Comparison of ENCODE assay signal across 8 cellular contexts in genomic region chr16:15857779-15858560, GRCh38. TPM values are rescaled to one million over a fixed set of nuclear protein-coding genes. Genes with fewer than 3 reads are reported as not detected.
A peak's percentile ranks its signal among the peaks of the same experiment; 100 is the strongest.
DNase-seq lines count a peak whose midpoint lies in the region; ATAC-seq and TF ChIP-seq lines count a peak whose summit lies in the region.

No MANE protein-coding gene starts in this region.

- no peak overlapping the region for H3K9ac ChIP-seq in endodermal cell (ENCODE audit: extremely low read depth, low read length, poor library complexity, severe bottlenecking)
- H3K9ac ChIP-seq in mucosa of rectum (ENCODE audit: low read depth in 1 of 2, low read length in 2 of 2): peak overlapping the region in 1 of 2 donors; percentile 1

- TF ChIP-seq CTCF in AG09309 (IDR thresholded peaks at IDR 0.05; ENCODE audit: control insufficient read depth, insufficient read depth, low read depth, low read length, missing control alignments) (no peak), endodermal cell (conservative IDR thresholded peaks at IDR 0.05) (no peak)

- ATAC-seq in GM21423 (IDR thresholded peaks at IDR 0.05; ENCODE audit: unreplicated experiment): no peak
- no peak for ATAC-seq in activated CD4-positive, CD25-positive, alpha-beta regulatory T cell treated with anti-CD3 and anti-CD28 coated beads, Interleukin-2, amount 50 U/mL, for 24 hours
- ATAC-seq in GM18870 (IDR thresholded peaks at IDR 0.05; ENCODE audit: unreplicated experiment): no peak
- ATAC-seq in HG02623 (IDR thresholded peaks at IDR 0.05; ENCODE audit: unreplicated experiment): no peak

- H3K36me3 Mint-ChIP-seq in endodermal cell (ENCODE audit: low read depth): no peaks in the 10 kb centered on the region

- H3K27ac Mint-ChIP-seq in endodermal cell: no peak overlapping the region

- H3K27me3 Mint-ChIP-seq in endodermal cell (ENCODE audit: insufficient read depth): peaks cover 70% of the 10 kb centered on the region

- no peak for TF ChIP-seq RAD21 in Ishikawa (IDR thresholded peaks at IDR 0.05; ENCODE audit: low read depth)

- H3K4me3 Mint-ChIP-seq in endodermal cell: peak overlapping the region; percentile 59

- H3K4me3 ChIP-seq in AG09309 (ENCODE audit: control insufficient read depth, low read depth, low read length) (peak overlapping the region; percentile 32), endodermal cell (ENCODE audit: low read length) (peak overlapping the region; percentile 81), mucosa of rectum (ENCODE audit: low read length in 2 of 2) (peak overlapping the region; percentile 41 to 61)

- TF ChIP-seq EP300 in Ishikawa (IDR thresholded peaks at IDR 0.05; ENCODE audit: borderline replicate concordance): no peak

- H3K9me3 Mint-ChIP-seq in endodermal cell: no peaks in the 10 kb centered on the region

- 1 to 3% methylated on average over 26 to 52 of the region's 55 CpGs for WGBS in endodermal cell (ENCODE audit: insufficient coverage in 1 of 2, insufficient read length in 1 of 2), 2 experiments

- no peaks in the 10 kb centered on the region for H3K9me3 ChIP-seq in endodermal cell (ENCODE audit: control insufficient read depth, low read length)
- no peaks in the 10 kb centered on the region for H3K9me3 ChIP-seq in mucosa of rectum (ENCODE audit: control insufficient read depth in 2 of 2, low read length in 2 of 2)

- H3K27me3 ChIP-seq in endodermal cell (ENCODE audit: control insufficient read depth, insufficient read depth, low read length, poor library complexity, severe bottlenecking) (peaks cover 67% of the 10 kb centered on the region), mucosa of rectum (ENCODE audit: control insufficient read depth in 2 of 2, insufficient read depth in 2 of 2, low read length in 2 of 2) (peaks cover 4 to 6% of the 10 kb centered on the region in 2 donors)

- peaks cover 7% of the 10 kb centered on the region for H3K4me1 Mint-ChIP-seq in endodermal cell

- DNase-seq in AG09309 (ENCODE audit: low read depth): no peak
- DNase-seq in endodermal cell: peak; percentile 83

- H3K4me1 ChIP-seq in endodermal cell (ENCODE audit: control insufficient read depth, insufficient read depth, low read length) (no peaks in the 10 kb centered on the region), mucosa of rectum (ENCODE audit: control insufficient read depth in 2 of 2, insufficient read depth in 2 of 2, low read length in 2 of 2) (no peaks in the 10 kb centered on the region)

- H3K27ac ChIP-seq in endodermal cell (ENCODE audit: low read depth, low read length): no peak overlapping the region
- peak overlapping the region; percentile 38 to 43 for H3K27ac ChIP-seq in mucosa of rectum (ENCODE audit: low read depth in 2 of 2, low read length in 2 of 2)

- H3K36me3 ChIP-seq in endodermal cell (ENCODE audit: control insufficient read depth, insufficient read depth, low read length): no peaks in the 10 kb centered on the region
- H3K36me3 ChIP-seq in mucosa of rectum (ENCODE audit: control insufficient read depth in 2 of 2, insufficient read depth in 2 of 2, low read length in 2 of 2): no peaks in the 10 kb centered on the region

TF ChIP-seq in Ishikawa, 13 proteins besides CTCF, POLR2A, EP300 and RAD21:
- TF ChIP-seq, protein P1, sequence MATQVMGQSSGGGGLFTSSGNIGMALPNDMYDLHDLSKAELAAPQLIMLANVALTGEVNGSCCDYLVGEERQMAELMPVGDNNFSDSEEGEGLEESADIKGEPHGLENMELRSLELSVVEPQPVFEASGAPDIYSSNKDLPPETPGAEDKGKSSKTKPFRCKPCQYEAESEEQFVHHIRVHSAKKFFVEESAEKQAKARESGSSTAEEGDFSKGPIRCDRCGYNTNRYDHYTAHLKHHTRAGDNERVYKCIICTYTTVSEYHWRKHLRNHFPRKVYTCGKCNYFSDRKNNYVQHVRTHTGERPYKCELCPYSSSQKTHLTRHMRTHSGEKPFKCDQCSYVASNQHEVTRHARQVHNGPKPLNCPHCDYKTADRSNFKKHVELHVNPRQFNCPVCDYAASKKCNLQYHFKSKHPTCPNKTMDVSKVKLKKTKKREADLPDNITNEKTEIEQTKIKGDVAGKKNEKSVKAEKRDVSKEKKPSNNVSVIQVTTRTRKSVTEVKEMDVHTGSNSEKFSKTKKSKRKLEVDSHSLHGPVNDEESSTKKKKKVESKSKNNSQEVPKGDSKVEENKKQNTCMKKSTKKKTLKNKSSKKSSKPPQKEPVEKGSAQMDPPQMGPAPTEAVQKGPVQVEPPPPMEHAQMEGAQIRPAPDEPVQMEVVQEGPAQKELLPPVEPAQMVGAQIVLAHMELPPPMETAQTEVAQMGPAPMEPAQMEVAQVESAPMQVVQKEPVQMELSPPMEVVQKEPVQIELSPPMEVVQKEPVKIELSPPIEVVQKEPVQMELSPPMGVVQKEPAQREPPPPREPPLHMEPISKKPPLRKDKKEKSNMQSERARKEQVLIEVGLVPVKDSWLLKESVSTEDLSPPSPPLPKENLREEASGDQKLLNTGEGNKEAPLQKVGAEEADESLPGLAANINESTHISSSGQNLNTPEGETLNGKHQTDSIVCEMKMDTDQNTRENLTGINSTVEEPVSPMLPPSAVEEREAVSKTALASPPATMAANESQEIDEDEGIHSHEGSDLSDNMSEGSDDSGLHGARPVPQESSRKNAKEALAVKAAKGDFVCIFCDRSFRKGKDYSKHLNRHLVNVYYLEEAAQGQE (IDR thresholded peaks at IDR 0.05; ENCODE audit: low read depth): no peak
- no peak for TF ChIP-seq TCF12 (IDR thresholded peaks at IDR 0.05; ENCODE audit: low read depth)
- peak; percentile 55; the same call in 1 of the 2 replicates for TF ChIP-seq NFIC (IDR thresholded peaks at IDR 0.05)
- TF ChIP-seq ZBTB7A (IDR thresholded peaks at IDR 0.05; ENCODE audit: low read depth): 0 out of 2 replicates have a peak, but pooled peaks have one; percentile 36
- TF ChIP-seq EGR1 (IDR thresholded peaks at IDR 0.05): no peak
- TF ChIP-seq, protein P2, sequence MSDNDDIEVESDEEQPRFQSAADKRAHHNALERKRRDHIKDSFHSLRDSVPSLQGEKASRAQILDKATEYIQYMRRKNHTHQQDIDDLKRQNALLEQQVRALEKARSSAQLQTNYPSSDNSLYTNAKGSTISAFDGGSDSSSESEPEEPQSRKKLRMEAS (IDR thresholded peaks at IDR 0.05): no peak
- peak; percentile 62; the same call in 1 of the 2 replicates for TF ChIP-seq TEAD4 (IDR thresholded peaks at IDR 0.05)
- no peak for TF ChIP-seq CEBPB (IDR thresholded peaks at IDR 0.05)
- no peak for TF ChIP-seq FOXM1 (IDR thresholded peaks at IDR 0.05; ENCODE audit: borderline replicate concordance, low read depth)
- no peak for TF ChIP-seq CREB1 (IDR thresholded peaks at IDR 0.05; ENCODE audit: low read depth)

RNA-seq across cellular contexts. Expression of gene MYH11, which starts 1.1 kb away (rescaled TPM):
- under 1 TPM; 0.09 to 0.29 TPM for total RNA-seq in endodermal cell
- 0.11 TPM for polyA plus RNA-seq in endodermal cell (2013, experiment 1 of 2)
- 0.12 TPM for polyA plus RNA-seq in endodermal cell (2013, experiment 2 of 2)

RNA-seq across cellular contexts. Expression of gene CEP20, which starts 30.4 kb away (rescaled TPM):
- 10 to 100 TPM; 30.9 to 31.1 TPM for total RNA-seq in endodermal cell
- 36.7 TPM for polyA plus RNA-seq in endodermal cell (2013, experiment 1 of 2)
- polyA plus RNA-seq in endodermal cell (2013, experiment 2 of 2): 34.9 TPM
